ENCODE assay signal across 16 cellular contexts in genomic region chr21:33254766-33255165, GRCh38. TPM values are rescaled to one million over a fixed set of nuclear protein-coding genes. Genes with fewer than 3 reads are reported as not detected.
DNase-seq lines count a peak whose midpoint lies in the region; ATAC-seq and TF ChIP-seq lines count a peak whose summit lies in the region.
"Had no signal": no experiment of that assay in that cellular context is flagged by ENCODE, and none has a peak within 500 bp of the region (broad histone marks: within the 10 kb centered on the region; RNA-seq: fewer than 3 reads in every experiment).

No MANE protein-coding gene starts in this region.

- peaks cover 55% of the 10 kb centered on the region for H3K36me3 ChIP-seq in CD8-positive, alpha-beta T cell (ENCODE audit: insufficient read depth, low read length)
- peaks cover 30 to 89% (median 44%) of the 10 kb centered on the region in 3 experiments for H3K36me3 ChIP-seq in naive thymus-derived CD4-positive, alpha-beta T cell (ENCODE audit: control insufficient read depth in 2 of 3, insufficient read depth in 3 of 3, low read length in 3 of 3)

- peaks cover 45% of the 10 kb centered on the region for H3K4me1 Mint-ChIP-seq in activated CD8-positive, alpha-beta T cell treated with anti-CD3 and anti-CD28 coated beads for 36 hours (ENCODE audit: low read depth)
- H3K4me1 Mint-ChIP-seq in activated CD8-positive, alpha-beta T cell treated with anti-CD3 and anti-CD28 coated beads, Interleukin-2, amount 10 ng/mL, durations not matched to agents 7 days and 5 days (ENCODE audit: low read depth), result peaks cover 24% of the 10 kb centered on the region
- H3K4me1 Mint-ChIP-seq in CD8-positive, alpha-beta T cell (ENCODE audit: low read depth), result peaks cover 27% of the 10 kb centered on the region
- H3K4me1 Mint-ChIP-seq in activated T-helper 17 cell treated with anti-CD3 and anti-CD28 coated beads, Interleukin-2, amount 50 U/mL, for 72 hours, result peaks cover 28% of the 10 kb centered on the region
- H3K4me1 Mint-ChIP-seq in naive thymus-derived CD4-positive, alpha-beta T cell, result peaks cover 24 to 67% (median 33%) of the 10 kb centered on the region in 7 donors
- H3K4me1 Mint-ChIP-seq in HFFc6 (ENCODE audit: low read depth), result peaks cover 13% of the 10 kb centered on the region

- H3K36me3 Mint-ChIP-seq in activated CD8-positive, alpha-beta T cell treated with anti-CD3 and anti-CD28 coated beads for 36 hours (ENCODE audit: low read depth), result peaks cover 85% of the 10 kb centered on the region
- H3K36me3 Mint-ChIP-seq in activated CD8-positive, alpha-beta T cell treated with anti-CD3 and anti-CD28 coated beads, Interleukin-2, amount 10 ng/mL, durations not matched to agents 7 days and 5 days (ENCODE audit: low read depth), result peaks cover 94% of the 10 kb centered on the region
- H3K36me3 Mint-ChIP-seq in CD8-positive, alpha-beta T cell, result peaks cover 98% of the 10 kb centered on the region
- peaks cover 100% of the 10 kb centered on the region for H3K36me3 Mint-ChIP-seq in activated T-helper 17 cell treated with anti-CD3 and anti-CD28 coated beads, Interleukin-2, amount 50 U/mL, for 72 hours (ENCODE audit: low read depth)
- H3K36me3 Mint-ChIP-seq in naive thymus-derived CD4-positive, alpha-beta T cell, result peaks cover 38 to 88% (median 63%) of the 10 kb centered on the region in 5 donors
- H3K36me3 Mint-ChIP-seq in HFFc6 (ENCODE audit: low read depth), result peaks cover 20% of the 10 kb centered on the region

- intact Hi-C loops in activated CD8-positive, alpha-beta T cell treated with anti-CD3 and anti-CD28 coated beads for 36 hours (cut with micrococcal nuclease), result no loop called here
- intact Hi-C loops in CD8-positive, alpha-beta T cell (cut with DNase I, micrococcal nuclease), result no loop called here
- intact Hi-C loops in naive thymus-derived CD4-positive, alpha-beta T cell (cut with micrococcal nuclease), result no loop called here

- no peaks in the 10 kb centered on the region for H3K27me3 ChIP-seq in CD8-positive, alpha-beta T cell (ENCODE audit: insufficient read depth, low read length)
- H3K27me3 ChIP-seq in naive thymus-derived CD4-positive, alpha-beta T cell (ENCODE audit: control insufficient read depth in 2 of 2, insufficient read depth in 2 of 2, low read length in 2 of 2), result no peaks in the 10 kb centered on the region
- H3K27me3 ChIP-seq: SJCRH30 had no signal

- no peak for DNase-seq in activated CD8-positive, alpha-beta T cell treated with anti-CD3 and anti-CD28 coated beads for 36 hours
- no peak for DNase-seq in activated CD8-positive, alpha-beta T cell treated with anti-CD3 and anti-CD28 coated beads, Interleukin-2, amount 10 ng/mL, durations not matched to agents 7 days and 5 days
- DNase-seq in CD8-positive, alpha-beta T cell, result no peak
- DNase-seq in naive thymus-derived CD4-positive, alpha-beta T cell, result no peak
- DNase-seq in NCI-H1092 treated with DMSO at 0.1 percent for 48 hours (lab: John Stamatoyannopoulos, UW) (no peak), HFFc6 (no peak)
- DNase-seq: EL, NCI-H1436 treated with DMSO at 0.1 percent for 48 hours, NCI-H2227 treated with DMSO at 0.1 percent for 48 hours, NCI-H524 treated with DMSO at 0.1 percent for 48 hours, SJCRH30 had no signal

- no peaks in the 10 kb centered on the region for H3K9me3 ChIP-seq in CD8-positive, alpha-beta T cell (ENCODE audit: low read length)
- H3K9me3 ChIP-seq in naive thymus-derived CD4-positive, alpha-beta T cell (ENCODE audit: control insufficient read depth in 2 of 3, low read length in 3 of 3), result no peaks in the 10 kb centered on the region

- H3K4me3 Mint-ChIP-seq in activated CD8-positive, alpha-beta T cell treated with anti-CD3 and anti-CD28 coated beads for 36 hours, result no peak overlapping the region
- H3K4me3 Mint-ChIP-seq in activated CD8-positive, alpha-beta T cell treated with anti-CD3 and anti-CD28 coated beads, Interleukin-2, amount 10 ng/mL, durations not matched to agents 7 days and 5 days, result no peak overlapping the region
- H3K4me3 Mint-ChIP-seq in CD8-positive, alpha-beta T cell, result no peak overlapping the region
- no peak overlapping the region for H3K4me3 Mint-ChIP-seq in activated T-helper 17 cell treated with anti-CD3 and anti-CD28 coated beads, Interleukin-2, amount 50 U/mL, for 72 hours
- H3K4me3 Mint-ChIP-seq in naive thymus-derived CD4-positive, alpha-beta T cell, result no peak overlapping the region
- no peak overlapping the region for H3K4me3 Mint-ChIP-seq in HFFc6
- H3K4me3 Mint-ChIP-seq: CD14-positive monocyte had no signal

- CTCF ChIA-PET in activated CD8-positive, alpha-beta T cell treated with anti-CD3 and anti-CD28 coated beads for 36 hours (lab: Charles Lee), result interaction anchor here (1.6 kb wide), 1 partner anchor 11 kb away, joined by 7 read pairs; the partner anchor contains the start of gene IL10RB
- CTCF ChIA-PET in activated CD8-positive, alpha-beta T cell treated with anti-CD3 and anti-CD28 coated beads, Interleukin-2, amount 10 ng/mL, durations not matched to agents 7 days and 5 days (lab: Charles Lee), result interaction anchor here (0.9 to 1.9 kb wide), 3 partner anchors 14 to 190 kb away, joined by 3 to 5 read pairs (median 3); no protein-coding TSS in a partner anchor
- CTCF ChIA-PET in CD8-positive, alpha-beta T cell (lab: Charles Lee), result no interaction called here
- CTCF ChIA-PET in naive thymus-derived CD4-positive, alpha-beta T cell (lab: Charles Lee), result no interaction called here

- no peak overlapping the region for H3K27ac ChIP-seq in CD8-positive, alpha-beta T cell (ENCODE audit: low read depth, low read length)
- no peak overlapping the region for H3K27ac ChIP-seq in naive thymus-derived CD4-positive, alpha-beta T cell (ENCODE audit: low read depth, low read length)
- H3K27ac ChIP-seq: RWPE1, SJCRH30 had no signal

- no peaks in the 10 kb centered on the region for H3K27me3 Mint-ChIP-seq in activated CD8-positive, alpha-beta T cell treated with anti-CD3 and anti-CD28 coated beads for 36 hours
- H3K27me3 Mint-ChIP-seq in activated CD8-positive, alpha-beta T cell treated with anti-CD3 and anti-CD28 coated beads, Interleukin-2, amount 10 ng/mL, durations not matched to agents 7 days and 5 days (ENCODE audit: low read depth), result no peaks in the 10 kb centered on the region
- H3K27me3 Mint-ChIP-seq in CD8-positive, alpha-beta T cell (ENCODE audit: low read depth), result no peaks in the 10 kb centered on the region
- H3K27me3 Mint-ChIP-seq in activated T-helper 17 cell treated with anti-CD3 and anti-CD28 coated beads, Interleukin-2, amount 50 U/mL, for 72 hours, result no peaks in the 10 kb centered on the region
- H3K27me3 Mint-ChIP-seq in naive thymus-derived CD4-positive, alpha-beta T cell, result no peaks in the 10 kb centered on the region
- peaks cover 2% of the 10 kb centered on the region for H3K27me3 Mint-ChIP-seq in HFFc6 (ENCODE audit: insufficient read depth)

- H3K4me1 ChIP-seq in CD8-positive, alpha-beta T cell (ENCODE audit: insufficient read depth, low read length), result peaks cover 9% of the 10 kb centered on the region
- peaks cover 0 to 6% of the 10 kb centered on the region in 2 donors for H3K4me1 ChIP-seq in naive thymus-derived CD4-positive, alpha-beta T cell (ENCODE audit: control insufficient read depth in 2 of 2, insufficient read depth in 2 of 2, low read length in 2 of 2)
- H3K4me1 ChIP-seq: SJCRH30 had no signal

- H3K27ac Mint-ChIP-seq in activated CD8-positive, alpha-beta T cell treated with anti-CD3 and anti-CD28 coated beads for 36 hours, result peak overlapping the region; percentile 72
- H3K27ac Mint-ChIP-seq in activated CD8-positive, alpha-beta T cell treated with anti-CD3 and anti-CD28 coated beads, Interleukin-2, amount 10 ng/mL, durations not matched to agents 7 days and 5 days, result no peak overlapping the region
- H3K27ac Mint-ChIP-seq in CD8-positive, alpha-beta T cell, result peak overlapping the region; percentile 62
- peak overlapping the region; percentile 87 for H3K27ac Mint-ChIP-seq in activated T-helper 17 cell treated with anti-CD3 and anti-CD28 coated beads, Interleukin-2, amount 50 U/mL, for 72 hours
- H3K27ac Mint-ChIP-seq in naive thymus-derived CD4-positive, alpha-beta T cell, result peak overlapping the region in 6 of 9 donors; percentile 28 to 84 (median 54)
- no peak overlapping the region for H3K27ac Mint-ChIP-seq in HFFc6

- H3K9me3 Mint-ChIP-seq in activated CD8-positive, alpha-beta T cell treated with anti-CD3 and anti-CD28 coated beads for 36 hours, result peaks cover 1% of the 10 kb centered on the region
- no peaks in the 10 kb centered on the region for H3K9me3 Mint-ChIP-seq in activated CD8-positive, alpha-beta T cell treated with anti-CD3 and anti-CD28 coated beads, Interleukin-2, amount 10 ng/mL, durations not matched to agents 7 days and 5 days (ENCODE audit: insufficient read depth)
- H3K9me3 Mint-ChIP-seq in CD8-positive, alpha-beta T cell, result no peaks in the 10 kb centered on the region
- H3K9me3 Mint-ChIP-seq in activated T-helper 17 cell treated with anti-CD3 and anti-CD28 coated beads, Interleukin-2, amount 50 U/mL, for 72 hours, result no peaks in the 10 kb centered on the region
- H3K9me3 Mint-ChIP-seq in naive thymus-derived CD4-positive, alpha-beta T cell, result peaks cover 0 to 17% (median 4%) of the 10 kb centered on the region in 11 donors
- no peaks in the 10 kb centered on the region for H3K9me3 Mint-ChIP-seq in HFFc6

- no peak for ATAC-seq in activated CD8-positive, alpha-beta T cell treated with anti-CD3 and anti-CD28 coated beads for 36 hours
- ATAC-seq in activated CD8-positive, alpha-beta T cell treated with anti-CD3 and anti-CD28 coated beads, Interleukin-2, amount 10 ng/mL, durations not matched to agents 7 days and 5 days, result no peak
- ATAC-seq in CD8-positive, alpha-beta T cell, result no peak
- ATAC-seq in activated T-helper 17 cell treated with anti-CD3 and anti-CD28 coated beads, Interleukin-2, amount 50 U/mL, for 72 hours (replicated peaks), result no peak
- ATAC-seq in naive thymus-derived CD4-positive, alpha-beta T cell, result no peak
- ATAC-seq in GM21447 (IDR thresholded peaks at IDR 0.05; ENCODE audit: unreplicated experiment), result no peak
- ATAC-seq: HCT116 had no signal

- H3K4me3 ChIP-seq in CD8-positive, alpha-beta T cell (ENCODE audit: low read depth, low read length), result no peak overlapping the region
- no peak overlapping the region for H3K4me3 ChIP-seq in naive thymus-derived CD4-positive, alpha-beta T cell (ENCODE audit: low read length)
- H3K4me3 ChIP-seq: SJCRH30 had no signal

- no peak for TF ChIP-seq CTCF in activated CD8-positive, alpha-beta T cell treated with anti-CD3 and anti-CD28 coated beads for 36 hours (IDR thresholded peaks at IDR 0.05)
- no peak for TF ChIP-seq CTCF in CD8-positive, alpha-beta T cell (IDR thresholded peaks at IDR 0.05)
- TF ChIP-seq CTCF in HFFc6 (IDR thresholded peaks at IDR 0.05), result no peak

- POLR2A ChIA-PET in activated CD8-positive, alpha-beta T cell treated with anti-CD3 and anti-CD28 coated beads for 36 hours (lab: Charles Lee), result interaction anchor here (1.0 to 1.9 kb wide), 4 partner anchors 10 to 23 kb away, joined by 3 to 6 read pairs (median 5); partner anchors contain the start of gene IL10RB
- POLR2A ChIA-PET in activated CD8-positive, alpha-beta T cell treated with anti-CD3 and anti-CD28 coated beads, Interleukin-2, amount 10 ng/mL, durations not matched to agents 7 days and 5 days (lab: Charles Lee), result interaction anchor here (0.9 to 1.2 kb wide), 2 partner anchors 12 to 13 kb away, joined by 5 to 6 read pairs; partner anchors contain the start of gene IL10RB
- POLR2A ChIA-PET in CD8-positive, alpha-beta T cell (lab: Charles Lee), result no interaction called here
- POLR2A ChIA-PET in naive thymus-derived CD4-positive, alpha-beta T cell (lab: Charles Lee), result interaction anchor here (1.1 kb wide), 1 partner anchor 50 kb away, joined by 3 read pairs; no protein-coding TSS in a partner anchor

RNA-seq across cellular contexts. Expression of gene IL10RB, which starts 11.4 kb away (rescaled TPM):
- 10 to 100 TPM; 25.0 to 30.5 TPM for total RNA-seq in activated CD8-positive, alpha-beta T cell treated with anti-CD3 and anti-CD28 coated beads for 36 hours
- total RNA-seq in activated CD8-positive, alpha-beta T cell treated with anti-CD3 and anti-CD28 coated beads, Interleukin-2, amount 10 ng/mL, durations not matched to agents 7 days and 5 days, result 10 to 100 TPM; 37.1 to 44.2 TPM
- 1 to 10 TPM; 7.4 to 8.2 TPM for total RNA-seq in CD8-positive, alpha-beta T cell
- total RNA-seq in activated T-helper 17 cell treated with anti-CD3 and anti-CD28 coated beads, Interleukin-2, amount 50 U/mL, for 72 hours, result 10 to 100 TPM; 30.1 to 46.7 TPM
- total RNA-seq in naive thymus-derived CD4-positive, alpha-beta T cell, result 10 to 100 TPM; 17.6 to 35.0 (median 27.2) TPM
- 10 to 100 TPM; 47.2 to 51.4 TPM for polyA plus RNA-seq in naive thymus-derived CD4-positive, alpha-beta T cell
- 10 to 100 TPM; 25.5 to 35.3 (median 29.5) TPM for total RNA-seq in HFFc6 (2021; fragmentation: NEBNext Ultra II Directional; extraction: Animal tissue kit (Norgen Biotek cat#: 25700))

RNA-seq across cellular contexts. Expression of gene IFNAR2, which starts 25.0 kb away (rescaled TPM):
- total RNA-seq in activated CD8-positive, alpha-beta T cell treated with anti-CD3 and anti-CD28 coated beads for 36 hours, result 10 to 100 TPM; 34.3 to 38.6 TPM
- 10 to 100 TPM; 54.6 to 62.4 TPM for total RNA-seq in activated CD8-positive, alpha-beta T cell treated with anti-CD3 and anti-CD28 coated beads, Interleukin-2, amount 10 ng/mL, durations not matched to agents 7 days and 5 days
- total RNA-seq in CD8-positive, alpha-beta T cell, result 10 to 100 TPM; 21.9 to 30.0 TPM
- total RNA-seq in activated T-helper 17 cell treated with anti-CD3 and anti-CD28 coated beads, Interleukin-2, amount 50 U/mL, for 72 hours, result 10 to 100 TPM; 34.6 to 35.4 TPM
- total RNA-seq in naive thymus-derived CD4-positive, alpha-beta T cell, result 10 to 100 TPM; 44.9 to 85.8 (median 60.8) TPM
- 10 to 100 TPM; 77.3 to 90.2 TPM for polyA plus RNA-seq in naive thymus-derived CD4-positive, alpha-beta T cell
- 10 to 100 TPM in 5 of 6 experiments, 1 to 10 TPM in 1; 8.0 to 14.6 (median 11.0) TPM for total RNA-seq in HFFc6 (2021; fragmentation: NEBNext Ultra II Directional; extraction: Animal tissue kit (Norgen Biotek cat#: 25700))

Comparison
In these comparisons a context has a peak if more than half of its experiments do, and no peak if none do; other contexts are left out.
1. H3K27ac Mint-ChIP-seq: peak in activated CD8-positive, alpha-beta T cell treated with anti-CD3 and anti-CD28 coated beads for 36 hours (single experiment), CD8-positive, alpha-beta T cell (single experiment), activated T-helper 17 cell treated with anti-CD3 and anti-CD28 coated beads, Interleukin-2, amount 50 U/mL, for 72 hours (single experiment) and naive thymus-derived CD4-positive, alpha-beta T cell (6 of 9); none in activated CD8-positive, alpha-beta T cell treated with anti-CD3 and anti-CD28 coated beads, Interleukin-2, amount 10 ng/mL, durations not matched to agents 7 days and 5 days (single experiment) and HFFc6 (single experiment).
2. CTCF ChIA-PET loops: an anchor here in activated CD8-positive, alpha-beta T cell treated with anti-CD3 and anti-CD28 coated beads for 36 hours (1.6 kb wide) and activated CD8-positive, alpha-beta T cell treated with anti-CD3 and anti-CD28 coated beads, Interleukin-2, amount 10 ng/mL, durations not matched to agents 7 days and 5 days (0.9 to 1.9 kb wide); none called in CD8-positive, alpha-beta T cell and naive thymus-derived CD4-positive, alpha-beta T cell.